ENCODE assay signal across 19 cellular contexts in the genomic region with DNA sequence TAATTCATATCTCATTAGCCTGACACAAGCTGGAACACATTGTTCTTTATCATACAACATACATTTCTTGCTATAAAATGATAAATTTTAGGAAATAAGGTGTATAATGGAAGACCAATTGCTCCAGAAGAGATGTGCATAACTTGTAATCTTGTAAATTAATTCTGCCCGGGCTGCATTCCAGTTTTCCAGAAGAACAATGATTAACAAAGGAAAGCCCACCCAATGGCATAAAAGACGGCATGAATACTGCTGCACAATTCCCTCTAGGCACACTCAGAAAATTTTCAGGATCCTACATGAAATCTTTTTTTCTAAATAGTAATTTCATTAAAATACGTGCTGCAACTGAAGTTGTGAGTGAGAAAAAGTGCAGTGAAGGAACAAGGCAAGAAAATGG.
DNase-seq lines count a peak whose midpoint lies in the region; ATAC-seq, FAIRE-seq and TF ChIP-seq lines count a peak whose summit lies in the region.
"Had no signal": no experiment of that assay in that cellular context is flagged by ENCODE, and none has a peak within 500 bp of the region (broad histone marks: within the 10 kb centered on the region; RNA-seq: fewer than 3 reads in every experiment).

No MANE protein-coding gene starts in this region.

- H3K36me3 ChIP-seq in BE2C: no peaks in the 10 kb centered on the region
- H3K36me3 ChIP-seq in Karpas-422 (ENCODE audit: insufficient read depth, low read length): no peaks in the 10 kb centered on the region
- no peaks in the 10 kb centered on the region for H3K36me3 ChIP-seq in gastrocnemius medialis
- H3K36me3 ChIP-seq: BLaER1 treated with 17β-estradiol and CSF1 and Interleukin-3, amounts not matched to agents 10 nM and 100 nM had no signal

- no peak for TF ChIP-seq EP300 in A549 (IDR thresholded peaks at IDR 0.05)

- CTCF ChIA-PET in A549 (lab: Yijun Ruan, JAX): interaction anchor here (2.5 kb wide), 1 partner anchor 122 kb away, joined by 6 read pairs; no protein-coding TSS in a partner anchor

- H3K27ac ChIP-seq in A549: no peak overlapping the region
- no peak overlapping the region for H3K27ac ChIP-seq in Karpas-422 (ENCODE audit: low read length)
- no peak overlapping the region for H3K27ac ChIP-seq in gastrocnemius medialis
- H3K27ac ChIP-seq: BLaER1 treated with 17β-estradiol and CSF1 and Interleukin-3, amounts not matched to agents 10 nM and 100 nM; GM23248 had no signal

- no peaks in the 10 kb centered on the region for H3K79me2 ChIP-seq in Karpas-422 (ENCODE audit: low read length)

- intact Hi-C loops in gastrocnemius medialis (cut with DNase I; ENCODE audit: low total_unique reads): no loop called here

- H3K9me2 ChIP-seq in Karpas-422 (replicated peaks; ENCODE audit: insufficient read depth, low read length): no peaks in the 10 kb centered on the region

- H3K9ac ChIP-seq in Karpas-422 (ENCODE audit: low read length): no peak overlapping the region
- H3K9ac ChIP-seq: BLaER1 treated with 17β-estradiol and CSF1 and Interleukin-3, amounts not matched to agents 10 nM and 100 nM; GM23248 had no signal

- in situ Hi-C loops in gastrocnemius medialis (cut with MboI; ENCODE audit: low sequenced_read_pairs in 4 of 4): no loop called here

- no peaks in the 10 kb centered on the region for H3K4me1 ChIP-seq in A549
- H3K4me1 ChIP-seq in BE2C: peaks cover 18% of the 10 kb centered on the region
- peaks cover 47% of the 10 kb centered on the region for H3K4me1 ChIP-seq in Karpas-422 (ENCODE audit: low read length)
- H3K4me1 ChIP-seq in gastrocnemius medialis: no peaks in the 10 kb centered on the region

- POLR2A ChIA-PET in A549 (lab: Yijun Ruan, JAX): no interaction called here

- ATAC-seq in A549 (no peak), HG03196 (IDR thresholded peaks at IDR 0.05; ENCODE audit: unreplicated experiment) (no peak), gastrocnemius medialis (no peak)
- ATAC-seq: GM12878 had no signal

- DNase-seq in A549 (ENCODE audit: low read depth in 1 of 2, low spot score in 1 of 2) (no peak), BE2C (no peak), Karpas-422 (no peak), left kidney (ENCODE audit: low read depth, low spot score) (peak; percentile 34), gastrocnemius medialis (no peak)
- DNase-seq: CD4-positive, alpha-beta T cell; CD8-positive, alpha-beta memory T cell; DMS 273 treated with DMSO at 0.1 percent for 48 hours; DMS79; EL; GDM1; GM23248; H7 had no signal

- no peak for TF ChIP-seq POLR2A in A549 (IDR thresholded peaks at IDR 0.05; ENCODE audit: low read length)
- TF ChIP-seq POLR2A in gastrocnemius medialis (IDR thresholded peaks at IDR 0.05): no peak

- peak; percentile 32 for FAIRE-seq in A549 (lab: Jason Lieb, UNC)
- FAIRE-seq: D721Med, GM12878, GM19239, H1 had no signal

- no peaks in the 10 kb centered on the region for H4K20me1 ChIP-seq in Karpas-422 (ENCODE audit: insufficient read depth, low read depth, low read length)
- H4K20me1 ChIP-seq: BLaER1 treated with 17β-estradiol and CSF1 and Interleukin-3, amounts not matched to agents 10 nM and 100 nM had no signal

- H3K27me3 ChIP-seq in BE2C: no peaks in the 10 kb centered on the region
- H3K27me3 ChIP-seq in Karpas-422 (ENCODE audit: low read length): no peaks in the 10 kb centered on the region
- H3K27me3 ChIP-seq in gastrocnemius medialis: no peaks in the 10 kb centered on the region
- H3K27me3 ChIP-seq: BLaER1 treated with 17β-estradiol and CSF1 and Interleukin-3, amounts not matched to agents 10 nM and 100 nM had no signal

- TF ChIP-seq CTCF in A549 (IDR thresholded peaks at IDR 0.05): no peak
- TF ChIP-seq CTCF in BE2C (IDR thresholded peaks at IDR 0.05; ENCODE audit: low read depth, low read length): no peak
- TF ChIP-seq CTCF in gastrocnemius medialis (IDR thresholded peaks at IDR 0.05 in 4 of 5, conservative IDR thresholded peaks at IDR 0.05 in 1 of 5): no peak

- WGBS in A549 (ENCODE audit: missing lambda C conversion rate): 82% methylated on average over 3 of the region's 3 CpGs

- H3K9me3 ChIP-seq in A549: no peaks in the 10 kb centered on the region
- no peaks in the 10 kb centered on the region for H3K9me3 ChIP-seq in BE2C
- no peaks in the 10 kb centered on the region for H3K9me3 ChIP-seq in Karpas-422 (ENCODE audit: low read length)
- no peaks in the 10 kb centered on the region for H3K9me3 ChIP-seq in gastrocnemius medialis
- H3K9me3 ChIP-seq: BLaER1 treated with 17β-estradiol and CSF1 and Interleukin-3, amounts not matched to agents 10 nM and 100 nM had no signal

- no peak overlapping the region for H3K4me2 ChIP-seq in A549
- no peak overlapping the region for H3K4me2 ChIP-seq in Karpas-422 (ENCODE audit: low read depth, low read length, poor library complexity, severe bottlenecking)
- H3K4me2 ChIP-seq: BLaER1 treated with 17β-estradiol and CSF1 and Interleukin-3, amounts not matched to agents 10 nM and 100 nM had no signal

- no peak for TF ChIP-seq RAD21 in A549 (conservative IDR thresholded peaks at IDR 0.05 in 1 of 2, IDR thresholded peaks at IDR 0.05 in 1 of 2)

- H3K4me3 ChIP-seq in A549 (no peak overlapping the region), BE2C (ENCODE audit: low read depth, low read length) (peak overlapping the region; percentile 7; the same call in 1 of the 2 replicates), Karpas-422 (ENCODE audit: low read length) (no peak overlapping the region), gastrocnemius medialis (no peak overlapping the region)
- H3K4me3 ChIP-seq: BLaER1 treated with 17β-estradiol and CSF1 and Interleukin-3, amounts not matched to agents 10 nM and 100 nM; GM12878; GM23248 had no signal

- H2AFZ ChIP-seq in Karpas-422 (ENCODE audit: low read length): peak overlapping the region; percentile 57; the same call in 1 of the 2 replicates
- H2AFZ ChIP-seq: GM23248 had no signal

TF ChIP-seq in A549, 52 proteins besides CTCF, POLR2A, EP300 and RAD21:
- TF ChIP-seq CHD4 (IDR thresholded peaks at IDR 0.05; ENCODE audit: borderline replicate concordance): no peak
- TF ChIP-seq, protein P1, sequence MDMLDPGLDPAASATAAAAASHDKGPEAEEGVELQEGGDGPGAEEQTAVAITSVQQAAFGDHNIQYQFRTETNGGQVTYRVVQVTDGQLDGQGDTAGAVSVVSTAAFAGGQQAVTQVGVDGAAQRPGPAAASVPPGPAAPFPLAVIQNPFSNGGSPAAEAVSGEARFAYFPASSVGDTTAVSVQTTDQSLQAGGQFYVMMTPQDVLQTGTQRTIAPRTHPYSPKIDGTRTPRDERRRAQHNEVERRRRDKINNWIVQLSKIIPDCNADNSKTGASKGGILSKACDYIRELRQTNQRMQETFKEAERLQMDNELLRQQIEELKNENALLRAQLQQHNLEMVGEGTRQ (IDR thresholded peaks at IDR 0.05): no peak
- TF ChIP-seq MAZ (IDR thresholded peaks at IDR 0.05; ENCODE audit: borderline replicate concordance, low read depth, low read length): no peak
- TF ChIP-seq, protein P2, sequence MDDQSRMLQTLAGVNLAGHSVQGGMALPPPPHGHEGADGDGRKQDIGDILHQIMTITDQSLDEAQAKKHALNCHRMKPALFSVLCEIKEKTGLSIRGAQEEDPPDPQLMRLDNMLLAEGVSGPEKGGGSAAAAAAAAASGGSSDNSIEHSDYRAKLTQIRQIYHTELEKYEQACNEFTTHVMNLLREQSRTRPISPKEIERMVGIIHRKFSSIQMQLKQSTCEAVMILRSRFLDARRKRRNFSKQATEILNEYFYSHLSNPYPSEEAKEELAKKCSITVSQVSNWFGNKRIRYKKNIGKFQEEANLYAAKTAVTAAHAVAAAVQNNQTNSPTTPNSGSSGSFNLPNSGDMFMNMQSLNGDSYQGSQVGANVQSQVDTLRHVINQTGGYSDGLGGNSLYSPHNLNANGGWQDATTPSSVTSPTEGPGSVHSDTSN (IDR thresholded peaks at IDR 0.05): no peak
- TF ChIP-seq, protein P3, sequence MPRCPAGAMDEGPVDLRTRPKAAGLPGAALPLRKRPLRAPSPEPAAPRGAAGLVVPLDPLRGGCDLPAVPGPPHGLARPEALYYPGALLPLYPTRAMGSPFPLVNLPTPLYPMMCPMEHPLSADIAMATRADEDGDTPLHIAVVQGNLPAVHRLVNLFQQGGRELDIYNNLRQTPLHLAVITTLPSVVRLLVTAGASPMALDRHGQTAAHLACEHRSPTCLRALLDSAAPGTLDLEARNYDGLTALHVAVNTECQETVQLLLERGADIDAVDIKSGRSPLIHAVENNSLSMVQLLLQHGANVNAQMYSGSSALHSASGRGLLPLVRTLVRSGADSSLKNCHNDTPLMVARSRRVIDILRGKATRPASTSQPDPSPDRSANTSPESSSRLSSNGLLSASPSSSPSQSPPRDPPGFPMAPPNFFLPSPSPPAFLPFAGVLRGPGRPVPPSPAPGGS (IDR thresholded peaks at IDR 0.05): no peak
- no peak for TF ChIP-seq HEYL (CRISPR knock-in tag; IDR thresholded peaks at IDR 0.05)
- no peak for TF ChIP-seq FOSB (CRISPR knock-in tag; IDR thresholded peaks at IDR 0.05)
- TF ChIP-seq, protein P4, sequence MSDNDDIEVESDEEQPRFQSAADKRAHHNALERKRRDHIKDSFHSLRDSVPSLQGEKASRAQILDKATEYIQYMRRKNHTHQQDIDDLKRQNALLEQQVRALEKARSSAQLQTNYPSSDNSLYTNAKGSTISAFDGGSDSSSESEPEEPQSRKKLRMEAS (IDR thresholded peaks at IDR 0.05): no peak
- TF ChIP-seq TP53 (CRISPR knock-in tag; IDR thresholded peaks at IDR 0.05): no peak
TF ChIP-seq in A549: peak in this region for 0.
